In genomic region chr6:97215157-97215769, GRCh38 we compare ENCODE assay signal across 8 cellular contexts.
A peak's percentile ranks its signal among the peaks of the same experiment; 100 is the strongest.
DNase-seq lines count a peak whose midpoint lies in the region; ATAC-seq, FAIRE-seq and TF ChIP-seq lines count a peak whose summit lies in the region.

No MANE protein-coding gene starts in this region.

- TF ChIP-seq CTCF in astrocyte of the cerebellum (IDR thresholded peaks at IDR 0.05; ENCODE audit: low read depth, low read length, missing control alignments) (peak; percentile 70), keratinocyte (optimal IDR thresholded peaks at IDR 0.05 in 1 of 3, IDR thresholded peaks at IDR 0.05 in 1 of 3, conservative IDR thresholded peaks at IDR 0.05 in 1 of 3; ENCODE audit: extremely low read depth in 1 of 3, insufficient read depth in 2 of 3, low read length in 3 of 3) (peak; percentile 36 to 63 (median 50))

- POLR2A ChIA-PET in activated CD4-positive, alpha-beta memory T cell treated with anti-CD3 and anti-CD28 coated beads, Interleukin-2, amount 10 ng/mL, durations not matched to agents 7 days and 5 days (lab: Charles Lee) = interaction anchor here (1.0 to 1.2 kb wide), 2 partner anchors 14 to 68 kb away, joined by 3 read pairs; partner anchors contain the start of gene MMS22L

- CTCF ChIA-PET in activated CD4-positive, alpha-beta memory T cell treated with anti-CD3 and anti-CD28 coated beads, Interleukin-2, amount 10 ng/mL, durations not matched to agents 7 days and 5 days (lab: Charles Lee) = interaction anchor here (1.0 to 2.4 kb wide), 5 partner anchors 12 to 179 kb away, joined by 3 to 9 read pairs (median 8); no protein-coding TSS in a partner anchor

- H3K9me3 ChIP-seq in keratinocyte (ENCODE audit: control insufficient read depth, low read depth, low read length) = no peaks in the 10 kb centered on the region

- H3K36me3 Mint-ChIP-seq in activated CD4-positive, alpha-beta memory T cell treated with anti-CD3 and anti-CD28 coated beads, Interleukin-2, amount 10 ng/mL, durations not matched to agents 7 days and 5 days (ENCODE audit: low read depth) = peaks cover 21% of the 10 kb centered on the region
- H3K36me3 Mint-ChIP-seq in immature natural killer cell = peaks cover 0 to 8% (median 3%) of the 10 kb centered on the region in 3 donors

- H3K27me3 Mint-ChIP-seq in activated CD4-positive, alpha-beta memory T cell treated with anti-CD3 and anti-CD28 coated beads, Interleukin-2, amount 10 ng/mL, durations not matched to agents 7 days and 5 days = no peaks in the 10 kb centered on the region
- peaks cover 0 to 2% (median 0%) of the 10 kb centered on the region in 3 donors for H3K27me3 Mint-ChIP-seq in immature natural killer cell (ENCODE audit: low read depth in 3 of 3)

- no peak for ATAC-seq in HG03039 (IDR thresholded peaks at IDR 0.05; ENCODE audit: unreplicated experiment)

- no peak for FAIRE-seq in keratinocyte (lab: Jason Lieb, UNC)

- H3K4me2 ChIP-seq in keratinocyte (ENCODE audit: control insufficient read depth, extremely low read depth, insufficient read depth, low read depth, low read length) = no peak overlapping the region

- H3K4me1 Mint-ChIP-seq in activated CD4-positive, alpha-beta memory T cell treated with anti-CD3 and anti-CD28 coated beads, Interleukin-2, amount 10 ng/mL, durations not matched to agents 7 days and 5 days = peaks cover 4% of the 10 kb centered on the region
- H3K4me1 Mint-ChIP-seq in immature natural killer cell = no peaks in the 10 kb centered on the region

- no peaks in the 10 kb centered on the region for H3K36me3 ChIP-seq in keratinocyte (ENCODE audit: control insufficient read depth in 2 of 2, extremely low read depth in 1 of 2, insufficient read depth in 2 of 2, low read length in 2 of 2)

- no peaks in the 10 kb centered on the region for H3K79me2 ChIP-seq in keratinocyte (ENCODE audit: control insufficient read depth, insufficient read depth, low read length)

- no peaks in the 10 kb centered on the region for H3K4me1 ChIP-seq in keratinocyte (ENCODE audit: control insufficient read depth, extremely low read depth, insufficient read depth, low read length)

- H3K27ac ChIP-seq in keratinocyte (ENCODE audit: control insufficient read depth, insufficient read depth, low read length) = no peak overlapping the region

- dilution Hi-C loops in keratinocyte (cut with MboI; ENCODE audit: extremely low pct_ligation_motif_present, low sequenced_read_pairs) = no loop called here

- no peak overlapping the region for H3K9ac ChIP-seq in keratinocyte (ENCODE audit: control insufficient read depth, extremely low read depth, insufficient read depth, low read length)

- H3K4me3 Mint-ChIP-seq in activated CD4-positive, alpha-beta memory T cell treated with anti-CD3 and anti-CD28 coated beads, Interleukin-2, amount 10 ng/mL, durations not matched to agents 7 days and 5 days = no peak overlapping the region
- H3K4me3 Mint-ChIP-seq in immature natural killer cell = no peak overlapping the region

- H3K4me3 ChIP-seq in astrocyte of the cerebellum (ENCODE audit: low read depth, low read length) (no peak overlapping the region), keratinocyte (ENCODE audit: control insufficient read depth in 2 of 3, extremely low read depth in 1 of 3, insufficient read depth in 2 of 3, low read depth in 1 of 3, low read length in 3 of 3) (no peak overlapping the region)

- H3K9me3 Mint-ChIP-seq in activated CD4-positive, alpha-beta memory T cell treated with anti-CD3 and anti-CD28 coated beads, Interleukin-2, amount 10 ng/mL, durations not matched to agents 7 days and 5 days = no peaks in the 10 kb centered on the region
- H3K9me3 Mint-ChIP-seq in immature natural killer cell = no peaks in the 10 kb centered on the region

- no peaks in the 10 kb centered on the region for H4K20me1 ChIP-seq in keratinocyte (ENCODE audit: control insufficient read depth, extremely low read depth, insufficient read depth, low read length)

- peak; percentile 43 for DNase-seq in G401 (ENCODE audit: low spot score)
- peak; percentile 27 for DNase-seq in M059J (ENCODE audit: low read depth)
- DNase-seq in astrocyte of the cerebellum (ENCODE audit: low read depth) = peak; percentile 54
- DNase-seq in keratinocyte (ENCODE audit: low read depth, low spot score) = no peak
- DNase-seq in NCI-H2171 (lab: John Stamatoyannopoulos, UW) = no peak
- no peak for DNase-seq in activated CD4-positive, alpha-beta memory T cell treated with anti-CD3 and anti-CD28 coated beads, Interleukin-2, amount 10 ng/mL, durations not matched to agents 7 days and 5 days
- DNase-seq in immature natural killer cell = no peak

- no peaks in the 10 kb centered on the region for H3K27me3 ChIP-seq in keratinocyte (ENCODE audit: control insufficient read depth, extremely low read depth, insufficient read depth, low read length)

- H2AFZ ChIP-seq in keratinocyte (ENCODE audit: control insufficient read depth, low read length) = peak overlapping the region; percentile 13

- in situ Hi-C loops in G401 (cut with HindIII; ENCODE audit: low sequenced_read_pairs) = no loop called here
- in situ Hi-C loops in astrocyte of the cerebellum (cut with HindIII; ENCODE audit: low sequenced_read_pairs) = loop anchor here (5.0 kb wide), 1 partner anchor 182 kb away; no protein-coding TSS in a partner anchor

- H3K9me1 ChIP-seq in keratinocyte (ENCODE audit: control insufficient read depth, extremely low read depth, insufficient read depth, low read length) = no peaks in the 10 kb centered on the region

- no peak overlapping the region for H3K27ac Mint-ChIP-seq in activated CD4-positive, alpha-beta memory T cell treated with anti-CD3 and anti-CD28 coated beads, Interleukin-2, amount 10 ng/mL, durations not matched to agents 7 days and 5 days
- no peak overlapping the region for H3K27ac Mint-ChIP-seq in immature natural killer cell

Comparison
In these comparisons a context has a peak if more than half of its experiments do, and no peak if none do; other contexts are left out.
1. DNase-seq: peak in G401 (single experiment), M059J (single experiment) and astrocyte of the cerebellum (single experiment); none in keratinocyte (single experiment), NCI-H2171 (single experiment), activated CD4-positive, alpha-beta memory T cell treated with anti-CD3 and anti-CD28 coated beads, Interleukin-2, amount 10 ng/mL, durations not matched to agents 7 days and 5 days (single experiment) and immature natural killer cell (0 of 3).